8 cellular contexts compared by ENCODE assay signal in genomic region chr19:12162513-12162881, GRCh38. TPM values are rescaled to one million over a fixed set of nuclear protein-coding genes. Genes with fewer than 3 reads are reported as not detected.
A peak's percentile ranks its signal among the peaks of the same experiment; 100 is the strongest.
DNase-seq lines count a peak whose midpoint lies in the region; ATAC-seq and TF ChIP-seq lines count a peak whose summit lies in the region.

No MANE protein-coding gene starts in this region.

- H3K27me3 Mint-ChIP-seq in CD8-positive, alpha-beta memory T cell = no peaks in the 10 kb centered on the region
- H3K27me3 Mint-ChIP-seq in neural crest cell (ENCODE audit: low read depth) = no peaks in the 10 kb centered on the region

- H3K27ac Mint-ChIP-seq in CD8-positive, alpha-beta memory T cell = peak overlapping the region; percentile 66 to 100 (median 98)
- peak overlapping the region; percentile 6 for H3K27ac Mint-ChIP-seq in neural crest cell (ENCODE audit: unreplicated experiment)

- no peaks in the 10 kb centered on the region for H3K27me3 ChIP-seq in CD8-positive, alpha-beta memory T cell (ENCODE audit: insufficient read depth, low read length, poor library complexity, severe bottlenecking)
- H3K27me3 ChIP-seq in HUES6 (ENCODE audit: control insufficient read depth, insufficient read depth, low read length) (no peaks in the 10 kb centered on the region), colonic mucosa (no peaks in the 10 kb centered on the region)

- peaks cover 0 to 24% (median 7%) of the 10 kb centered on the region in 3 donors for H3K36me3 Mint-ChIP-seq in CD8-positive, alpha-beta memory T cell
- peaks cover 3% of the 10 kb centered on the region for H3K36me3 Mint-ChIP-seq in neural crest cell (ENCODE audit: low read depth)

- CTCF ChIA-PET in CD8-positive, alpha-beta memory T cell (lab: Charles Lee) = interaction anchor here (0.6 to 2.1 kb wide), 7 partner anchors 16 to 282 kb away, joined by 3 to 12 read pairs (median 3); partner anchors contain the start of genes ZNF20 and ZNF442

- H3K4me1 ChIP-seq in CD8-positive, alpha-beta memory T cell (ENCODE audit: insufficient read depth, low read length) = peaks cover 24% of the 10 kb centered on the region
- H3K4me1 ChIP-seq in HUES6 (ENCODE audit: control insufficient read depth, insufficient read depth, low read length) (0 out of 2 replicates have a peak, but pooled peaks cover 3% of the 10 kb centered on the region), colonic mucosa (no peaks in the 10 kb centered on the region)

- peaks cover 0 to 3% (median 0%) of the 10 kb centered on the region in 5 donors for H3K9me3 Mint-ChIP-seq in CD8-positive, alpha-beta memory T cell
- H3K9me3 Mint-ChIP-seq in neural crest cell = no peaks in the 10 kb centered on the region

- no peak for DNase-seq in CD8-positive, alpha-beta memory T cell
- DNase-seq in colonic mucosa (no peak), neural crest cell (ENCODE audit: low read depth, low spot score) (no peak), ureter (ENCODE audit: low spot score) (no peak), NCI-H1417 treated with DMSO at 0.1 percent for 48 hours (lab: John Stamatoyannopoulos, UW) (no peak)

- intact Hi-C loops in colonic mucosa (cut with DNase I) = no loop called here

- TF ChIP-seq CTCF in colonic mucosa (IDR thresholded peaks at IDR 0.05) (no peak), neural crest cell (conservative IDR thresholded peaks at IDR 0.05) (no peak)

- H3K4me3 Mint-ChIP-seq in CD8-positive, alpha-beta memory T cell = peak overlapping the region; percentile 86 to 100 (median 96)
- peak overlapping the region; percentile 93 for H3K4me3 Mint-ChIP-seq in neural crest cell

- peak overlapping the region; percentile 69 for H3K4me3 ChIP-seq in CD8-positive, alpha-beta memory T cell (ENCODE audit: low read length)
- H3K4me3 ChIP-seq in HUES6 (ENCODE audit: low read depth, low read length) (peak overlapping the region; percentile 75), colonic mucosa (peak overlapping the region; percentile 97)

- POLR2A ChIA-PET in CD8-positive, alpha-beta memory T cell (lab: Charles Lee) = interaction anchor here (0.9 to 1.5 kb wide), 4 partner anchors 127 to 728 kb away, joined by 3 to 12 read pairs (median 4); partner anchors contain the start of genes GCDH and ZNF563

- peaks cover 38 to 48% (median 47%) of the 10 kb centered on the region in 3 donors for H3K4me1 Mint-ChIP-seq in CD8-positive, alpha-beta memory T cell
- peaks cover 25% of the 10 kb centered on the region for H3K4me1 Mint-ChIP-seq in neural crest cell

- H3K27ac ChIP-seq in CD8-positive, alpha-beta memory T cell (ENCODE audit: low read depth, low read length) = peak overlapping the region; percentile 90
- H3K27ac ChIP-seq in HUES6 (ENCODE audit: low read depth, low read length) = no peak overlapping the region
- H3K27ac ChIP-seq in colonic mucosa = peak overlapping the region; percentile 95

- H3K9ac ChIP-seq in HUES6 (ENCODE audit: low read length) = no peak overlapping the region
- H3K9ac ChIP-seq in colonic mucosa (ENCODE audit: low read depth in 2 of 2, low read length in 2 of 2) = peak overlapping the region; percentile 92 to 98

- no peaks in the 10 kb centered on the region for H3K36me3 ChIP-seq in CD8-positive, alpha-beta memory T cell (ENCODE audit: insufficient read depth, low read length)
- H3K36me3 ChIP-seq in HUES6 (ENCODE audit: control insufficient read depth, insufficient read depth, low read length) (peaks cover 5% of the 10 kb centered on the region; the same call in 1 of the 2 replicates), colonic mucosa (no peaks in the 10 kb centered on the region)

- no peak for ATAC-seq in GM19455 (IDR thresholded peaks at IDR 0.05; ENCODE audit: unreplicated experiment)
- no peak for ATAC-seq in HG03139 (IDR thresholded peaks at IDR 0.05; ENCODE audit: unreplicated experiment)

- no peaks in the 10 kb centered on the region for H3K9me3 ChIP-seq in CD8-positive, alpha-beta memory T cell (ENCODE audit: low read length)
- H3K9me3 ChIP-seq in HUES6 (ENCODE audit: control insufficient read depth, insufficient read depth, low read depth, low read length) (no peaks in the 10 kb centered on the region; the same call in 1 of the 2 replicates), colonic mucosa (no peaks in the 10 kb centered on the region)

RNA-seq across cellular contexts. Expression of gene ZNF136, which starts 0.4 kb away (rescaled TPM):
- 10 to 100 TPM; 13.0 to 16.0 TPM for total RNA-seq in CD8-positive, alpha-beta memory T cell
- polyA plus RNA-seq in CD8-positive, alpha-beta memory T cell = 17.4 TPM
- total RNA-seq in colonic mucosa (1 to 10 TPM; 4.6 to 7.1 TPM), neural crest cell (13.2 and 13.3 TPM in 2 replicates), ureter (15.3 TPM)

RNA-seq across cellular contexts. Expression of gene ZNF625, which starts 6.0 kb away (rescaled TPM):
- 1 to 10 TPM; 3.3 to 3.8 TPM for total RNA-seq in CD8-positive, alpha-beta memory T cell
- polyA plus RNA-seq in CD8-positive, alpha-beta memory T cell = 0.39 TPM
- total RNA-seq in colonic mucosa = 1 to 10 TPM; 2.0 to 4.6 TPM
- total RNA-seq in neural crest cell = 22.8 and 29.0 TPM in 2 replicates
- total RNA-seq in ureter = 13.3 TPM

RNA-seq across cellular contexts. Expression of gene ZNF20, which starts 22.3 kb away (rescaled TPM):
- total RNA-seq in CD8-positive, alpha-beta memory T cell = 1 to 10 TPM; 2.5 to 3.7 TPM
- polyA plus RNA-seq in CD8-positive, alpha-beta memory T cell = 3.0 TPM
- 1 to 10 TPM; 3.4 to 4.8 TPM for total RNA-seq in colonic mucosa
- 8.1 and 9.1 TPM in 2 replicates for total RNA-seq in neural crest cell
- 2.6 TPM for total RNA-seq in ureter
